ENCODE assay signal across 1 cellular context in the genomic region with DNA sequence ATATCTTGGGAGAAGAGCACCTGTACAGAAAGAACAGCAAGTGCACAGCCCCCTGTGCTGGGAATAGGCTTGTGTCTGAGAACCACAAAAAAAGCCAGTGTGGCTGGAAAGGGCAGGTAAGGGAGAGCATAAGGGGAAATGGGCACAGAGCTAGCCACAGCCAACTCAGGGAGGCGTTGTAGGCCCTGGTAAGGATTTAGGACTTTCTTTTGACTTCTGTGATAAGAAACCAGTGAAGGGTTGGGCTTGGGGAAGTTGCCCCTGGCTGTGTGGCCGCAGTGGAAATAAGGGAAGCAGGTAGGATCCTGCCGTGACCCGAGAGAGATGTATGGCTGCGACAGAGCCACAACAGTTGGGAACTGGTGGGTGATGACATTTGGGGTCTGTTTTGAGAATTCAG.
TF ChIP-seq lines count a peak whose summit lies in the region.

No MANE protein-coding gene starts in this region.

TF ChIP-seq in K562, 482 proteins besides CTCF, POLR2A, EP300 and RAD21 (continued from another document):
- TF ChIP-seq, protein P1, sequence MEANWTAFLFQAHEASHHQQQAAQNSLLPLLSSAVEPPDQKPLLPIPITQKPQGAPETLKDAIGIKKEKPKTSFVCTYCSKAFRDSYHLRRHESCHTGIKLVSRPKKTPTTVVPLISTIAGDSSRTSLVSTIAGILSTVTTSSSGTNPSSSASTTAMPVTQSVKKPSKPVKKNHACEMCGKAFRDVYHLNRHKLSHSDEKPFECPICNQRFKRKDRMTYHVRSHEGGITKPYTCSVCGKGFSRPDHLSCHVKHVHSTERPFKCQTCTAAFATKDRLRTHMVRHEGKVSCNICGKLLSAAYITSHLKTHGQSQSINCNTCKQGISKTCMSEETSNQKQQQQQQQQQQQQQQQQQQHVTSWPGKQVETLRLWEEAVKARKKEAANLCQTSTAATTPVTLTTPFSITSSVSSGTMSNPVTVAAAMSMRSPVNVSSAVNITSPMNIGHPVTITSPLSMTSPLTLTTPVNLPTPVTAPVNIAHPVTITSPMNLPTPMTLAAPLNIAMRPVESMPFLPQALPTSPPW (CRISPR knock-in tag; IDR thresholded peaks at IDR 0.05): peak; percentile 27; the same call in 1 of the 2 replicates
- TF ChIP-seq SMAD3 (CRISPR knock-in tag; conservative IDR thresholded peaks at IDR 0.05) (no peak), PHB2 (IDR thresholded peaks at IDR 0.05; ENCODE audit: low read depth) (no peak)
